In genomic region chr12:104835317-104835716, GRCh38 we compare ENCODE assay signal across 20 cellular contexts.
DNase-seq lines count a peak whose midpoint lies in the region; ATAC-seq, FAIRE-seq and TF ChIP-seq lines count a peak whose summit lies in the region.
"Had no signal": no experiment of that assay in that cellular context is flagged by ENCODE, and none has a peak within 500 bp of the region (broad histone marks: within the 10 kb centered on the region; RNA-seq: fewer than 3 reads in every experiment).

No MANE protein-coding gene starts in this region.

- DNase-seq in A549 (ENCODE audit: low read depth in 1 of 2, low spot score in 1 of 2) = no peak
- no peak for DNase-seq in SK-N-MC (ENCODE audit: low read depth, low spot score)
- DNase-seq in K562 (ENCODE audit: extremely low read depth in 1 of 4, low spot score in 3 of 4) = no peak
- DNase-seq in hepatic stellate cell (ENCODE audit: low spot score) = no peak
- no peak for DNase-seq in NCI-H1048 (lab: John Stamatoyannopoulos, UW)
- DNase-seq: 8988T; AML-193; Caco-2; Calu3; CD4-positive, alpha-beta T cell; CD8-positive, alpha-beta T cell; DMS79 treated with DMSO at 0.1 percent for 48 hours; GF-D8 had no signal

- POLR2A ChIA-PET in A549 (lab: Yijun Ruan, JAX) (no interaction called here), K562 (lab: Yijun Ruan, JAX) (interaction anchor here (0.9 kb wide), 1 partner anchor 10 kb away, joined by 3 read pairs; no protein-coding TSS in a partner anchor)

- no peak for TF ChIP-seq POLR2A in A549 (IDR thresholded peaks at IDR 0.05; ENCODE audit: low read length)
- TF ChIP-seq POLR2A in K562 (conservative IDR thresholded peaks at IDR 0.05) = no peak

- ATAC-seq in A549 = no peak
- no peak for ATAC-seq in K562
- ATAC-seq: CD8-positive, alpha-beta T cell had no signal

- intact Hi-C loops in K562 (cut with micrococcal nuclease) = no loop called here

- H3K4me3 ChIP-seq in A549 (no peak overlapping the region), SK-N-MC (no peak overlapping the region), K562 (no peak overlapping the region)
- H3K4me3 ChIP-seq: BLaER1 treated with 17β-estradiol and CSF1 and Interleukin-3, amounts not matched to agents 10 nM and 100 nM had no signal

- H3K9me1 ChIP-seq in K562 (ENCODE audit: control insufficient read depth, insufficient read depth, low read length) = no peaks in the 10 kb centered on the region

- H3K4me1 ChIP-seq in A549 = no peaks in the 10 kb centered on the region
- H3K4me1 ChIP-seq in K562 (replicated peaks in 1 of 2; ENCODE audit: control insufficient read depth in 2 of 2, insufficient read depth in 2 of 2, low read length in 2 of 2) = no peaks in the 10 kb centered on the region
- H3K4me1 ChIP-seq: BLaER1 treated with 17β-estradiol and CSF1 and Interleukin-3, amounts not matched to agents 10 nM and 100 nM; Caco-2 had no signal

- CTCF ChIA-PET in A549 (lab: Yijun Ruan, JAX) = interaction anchor here (1.4 to 2.6 kb wide), 2 partner anchors 21 to 45 kb away, joined by 4 to 7 read pairs; no protein-coding TSS in a partner anchor
- CTCF ChIA-PET in K562 (lab: Yijun Ruan, JAX; ENCODE audit: low intra/inter-chr PET ratio) = no interaction called here

- in situ Hi-C loops in K562 (cut with MboI) = no loop called here

- no peaks in the 10 kb centered on the region for H3K79me2 ChIP-seq in K562 (ENCODE audit: control insufficient read depth, insufficient read depth, low read length)

- BruUV-seq in K562 (replicated peaks; lab: Mats Ljungman, UMichigan) = no TSS peak

- no peak for TF ChIP-seq CTCF in A549 (IDR thresholded peaks at IDR 0.05)
- no peak for TF ChIP-seq CTCF in K562 (IDR thresholded peaks at IDR 0.05 in 2 of 3, conservative IDR thresholded peaks at IDR 0.05 in 1 of 3; ENCODE audit: insufficient read depth in 2 of 3, low read depth in 1 of 3, low read length in 3 of 3)

- peaks cover 2 to 4% of the 10 kb centered on the region in 2 experiments; a peak in 2 of 5 replicates for H3K27me3 ChIP-seq in K562 (ENCODE audit: control insufficient read depth in 2 of 2, insufficient read depth in 2 of 2, low read length in 2 of 2)
- H3K27me3 ChIP-seq: BLaER1 treated with 17β-estradiol and CSF1 and Interleukin-3, amounts not matched to agents 10 nM and 100 nM had no signal

- H3K9me3 ChIP-seq in A549 (no peaks in the 10 kb centered on the region), SK-N-MC (ENCODE audit: low read depth, low read length) (no peaks in the 10 kb centered on the region), K562 (replicated peaks; ENCODE audit: control insufficient read depth, insufficient read depth, low read depth, low read length) (no peaks in the 10 kb centered on the region)
- H3K9me3 ChIP-seq: BLaER1 treated with 17β-estradiol and CSF1 and Interleukin-3, amounts not matched to agents 10 nM and 100 nM; Caco-2 had no signal

- TF ChIP-seq EP300 in A549 (IDR thresholded peaks at IDR 0.05) (no peak), K562 (IDR thresholded peaks at IDR 0.05; ENCODE audit: low read length) (no peak)

- no peak overlapping the region for H2AFZ ChIP-seq in K562 (ENCODE audit: low read depth, low read length)

- H3K9ac ChIP-seq in SK-N-MC (ENCODE audit: insufficient read length) (no peak overlapping the region), K562 (ENCODE audit: insufficient read depth in 1 of 2, low read depth in 2 of 2, low read length in 2 of 2) (no peak overlapping the region)
- H3K9ac ChIP-seq: BLaER1 treated with 17β-estradiol and CSF1 and Interleukin-3, amounts not matched to agents 10 nM and 100 nM had no signal

- H3K36me3 ChIP-seq in SK-N-MC (ENCODE audit: insufficient read depth, low read length) = no peaks in the 10 kb centered on the region
- no peaks in the 10 kb centered on the region for H3K36me3 ChIP-seq in K562 (ENCODE audit: control insufficient read depth, insufficient read depth, low read length)
- H3K36me3 ChIP-seq: BLaER1 treated with 17β-estradiol and CSF1 and Interleukin-3, amounts not matched to agents 10 nM and 100 nM had no signal

- no peaks in the 10 kb centered on the region for H4K20me1 ChIP-seq in K562 (replicated peaks; ENCODE audit: control insufficient read depth, insufficient read depth, low read length)
- H4K20me1 ChIP-seq: BLaER1 treated with 17β-estradiol and CSF1 and Interleukin-3, amounts not matched to agents 10 nM and 100 nM had no signal

- H3K4me2 ChIP-seq in A549 (no peak overlapping the region), K562 (ENCODE audit: insufficient read depth, low read length) (no peak overlapping the region)
- H3K4me2 ChIP-seq: BLaER1 treated with 17β-estradiol and CSF1 and Interleukin-3, amounts not matched to agents 10 nM and 100 nM had no signal

- H3K27ac ChIP-seq in A549 = no peak overlapping the region
- H3K27ac ChIP-seq in SK-N-MC = peak overlapping the region; percentile 15; the same call in 1 of the 2 replicates
- no peak overlapping the region for H3K27ac ChIP-seq in K562 (ENCODE audit: extremely low read depth, low read depth, low read length)
- H3K27ac ChIP-seq: BLaER1 treated with 17β-estradiol and CSF1 and Interleukin-3, amounts not matched to agents 10 nM and 100 nM; C4-2B had no signal

- 84% methylated on average over 2 of the region's 2 CpGs for WGBS in A549 (ENCODE audit: missing lambda C conversion rate)
- 0% methylated on average over 2 of the region's 2 CpGs for WGBS in K562 (ENCODE audit: insufficient coverage, low coverage, missing lambda C conversion rate)

- FAIRE-seq in A549 (lab: Jason Lieb, UNC) (no peak), K562 (lab: Jason Lieb, UNC) (no peak)
- FAIRE-seq: A204.1, D721Med, G401.6, GM12892, GM18507 had no signal

- TF ChIP-seq RAD21 in A549 (conservative IDR thresholded peaks at IDR 0.05 in 1 of 2, IDR thresholded peaks at IDR 0.05 in 1 of 2) = no peak
- no peak for TF ChIP-seq RAD21 in K562 (CRISPR knock-in tag; conservative IDR thresholded peaks at IDR 0.05 in 1 of 2, IDR thresholded peaks at IDR 0.05 in 1 of 2)

TF ChIP-seq in A549, 52 proteins besides CTCF, POLR2A, EP300 and RAD21:
- no peak for TF ChIP-seq MAZ (IDR thresholded peaks at IDR 0.05; ENCODE audit: borderline replicate concordance, low read depth, low read length)
- no peak for TF ChIP-seq HOXA7 (CRISPR knock-in tag; IDR thresholded peaks at IDR 0.05)
- no peak for TF ChIP-seq ZSCAN20 (CRISPR knock-in tag; IDR thresholded peaks at IDR 0.05)
- TF ChIP-seq MAFK (IDR thresholded peaks at IDR 0.05; ENCODE audit: partially characterized antibody) = peak; percentile 70
- no peak for TF ChIP-seq KDM5A (IDR thresholded peaks at IDR 0.05)

TF ChIP-seq in K562, 482 proteins besides CTCF, POLR2A, EP300 and RAD21:
- no peak for TF ChIP-seq ZBTB5 (IDR thresholded peaks at IDR 0.05)
- TF ChIP-seq RAD51 (IDR thresholded peaks at IDR 0.05; ENCODE audit: borderline replicate concordance, low read depth) = no peak
- peak; percentile 55 for TF ChIP-seq ZNF316 (IDR thresholded peaks at IDR 0.05)
- TF ChIP-seq GABPA (tag; conservative IDR thresholded peaks at IDR 0.05; ENCODE audit: low read depth) = no peak
- TF ChIP-seq TCF3 (CRISPR knock-in tag; IDR thresholded peaks at IDR 0.05) = no peak
- no peak for TF ChIP-seq ZNF830 (CRISPR knock-in tag; IDR thresholded peaks at IDR 0.05)

Comparison
In these comparisons a context has a peak if more than half of its experiments do, and no peak if none do; other contexts are left out.
1. Of the 35 proteins assayed by ChIP-seq in both K562 and A549: peak only in K562: none; only in A549: MAFK; in both: none; in neither: 34.